ENCODE assay signal across 1 cellular context in genomic region chr2:168039885-168040284, GRCh38.
TF ChIP-seq lines count a peak whose summit lies in the region.

No MANE protein-coding gene starts in this region.

TF ChIP-seq in HepG2, 621 proteins besides CTCF, POLR2A, EP300 and RAD21 (continued from another document):
- TF ChIP-seq PATZ1 (CRISPR knock-in tag; IDR thresholded peaks at IDR 0.05) (no peak), WIZ (CRISPR knock-in tag; IDR thresholded peaks at IDR 0.05) (no peak), FOXK2 (IDR thresholded peaks at IDR 0.05) (no peak), JUN (CRISPR knock-in tag; IDR thresholded peaks at IDR 0.05) (no peak), RERE (CRISPR knock-in tag; IDR thresholded peaks at IDR 0.05; ENCODE audit: low read depth) (no peak), MLX (CRISPR knock-in tag; IDR thresholded peaks at IDR 0.05) (no peak)
